Comparison of ENCODE assay signal across 1 cellular context in the genomic region with DNA sequence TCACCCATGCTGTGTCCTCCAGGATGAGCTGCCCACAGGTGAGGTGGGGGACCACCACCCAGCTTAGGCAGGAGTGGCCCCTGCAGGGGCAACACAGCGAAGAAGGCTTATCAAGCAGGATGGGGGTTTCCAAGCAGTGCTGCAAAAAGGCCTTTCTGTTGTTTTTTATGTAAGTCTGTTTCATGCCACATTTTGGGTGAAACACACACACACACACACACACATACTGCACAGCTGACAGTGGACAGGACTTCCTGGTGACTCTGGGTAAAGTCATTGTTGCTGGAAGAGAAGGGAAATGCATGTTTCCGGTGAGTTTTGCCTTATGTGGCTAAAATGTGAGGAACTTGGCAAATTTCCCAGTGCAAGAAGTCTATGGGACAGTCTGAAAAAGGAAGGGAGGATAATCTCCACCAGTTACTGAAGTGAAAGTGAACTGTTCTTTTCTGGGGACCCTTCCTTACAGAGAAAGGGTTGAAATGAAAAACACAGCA.
TF ChIP-seq lines count a peak whose summit lies in the region.

No MANE protein-coding gene starts in this region.

TF ChIP-seq in HepG2, 621 proteins besides CTCF, POLR2A, EP300 and RAD21 (continued from another document):
- TF ChIP-seq SOX13 (IDR thresholded peaks at IDR 0.05): no peak
- peak in 1 of 2 experiments; percentile 73; a peak in 2 of 4 replicates for TF ChIP-seq SOX13 (CRISPR knock-in tag; conservative IDR thresholded peaks at IDR 0.05 in 1 of 2, IDR thresholded peaks at IDR 0.05 in 1 of 2)
- TF ChIP-seq ELF1 (CRISPR knock-in tag; IDR thresholded peaks at IDR 0.05): peak; percentile 72
- TF ChIP-seq, protein P1, sequence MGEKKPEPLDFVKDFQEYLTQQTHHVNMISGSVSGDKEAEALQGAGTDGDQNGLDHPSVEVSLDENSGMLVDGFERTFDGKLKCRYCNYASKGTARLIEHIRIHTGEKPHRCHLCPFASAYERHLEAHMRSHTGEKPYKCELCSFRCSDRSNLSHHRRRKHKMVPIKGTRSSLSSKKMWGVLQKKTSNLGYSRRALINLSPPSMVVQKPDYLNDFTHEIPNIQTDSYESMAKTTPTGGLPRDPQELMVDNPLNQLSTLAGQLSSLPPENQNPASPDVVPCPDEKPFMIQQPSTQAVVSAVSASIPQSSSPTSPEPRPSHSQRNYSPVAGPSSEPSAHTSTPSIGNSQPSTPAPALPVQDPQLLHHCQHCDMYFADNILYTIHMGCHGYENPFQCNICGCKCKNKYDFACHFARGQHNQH (CRISPR knock-in tag; IDR thresholded peaks at IDR 0.05): no peak
- peak in 1 of 2 experiments; percentile 24; a peak in 1 of 4 replicates for TF ChIP-seq MAFK (conservative IDR thresholded peaks at IDR 0.05 in 1 of 2, IDR thresholded peaks at IDR 0.05 in 1 of 2; ENCODE audit: low read length in 2 of 2)
- no peak for TF ChIP-seq ZNF20 (CRISPR knock-in tag; IDR thresholded peaks at IDR 0.05)
- no peak for TF ChIP-seq ZKSCAN1 (IDR thresholded peaks at IDR 0.05; ENCODE audit: low read length)
- TF ChIP-seq ARHGAP35 (CRISPR knock-in tag; IDR thresholded peaks at IDR 0.05; ENCODE audit: borderline replicate concordance): no peak
- TF ChIP-seq SUZ12 (IDR thresholded peaks at IDR 0.05; ENCODE audit: low read depth, low read length): no peak
- no peak for TF ChIP-seq CREB1 (IDR thresholded peaks at IDR 0.05)
- TF ChIP-seq CREB1 (CRISPR knock-in tag; IDR thresholded peaks at IDR 0.05): 0 out of 2 replicates have a peak, but pooled peaks have one; percentile 49
- no peak for TF ChIP-seq ZNF546 (CRISPR knock-in tag; conservative IDR thresholded peaks at IDR 0.05)
- TF ChIP-seq ZNF382 (CRISPR knock-in tag; IDR thresholded peaks at IDR 0.05; ENCODE audit: borderline replicate concordance): no peak
- 0 out of 2 replicates have a peak, but pooled peaks have one; percentile 22 for TF ChIP-seq HMG20B (CRISPR knock-in tag; conservative IDR thresholded peaks at IDR 0.05)
- TF ChIP-seq, protein P2, sequence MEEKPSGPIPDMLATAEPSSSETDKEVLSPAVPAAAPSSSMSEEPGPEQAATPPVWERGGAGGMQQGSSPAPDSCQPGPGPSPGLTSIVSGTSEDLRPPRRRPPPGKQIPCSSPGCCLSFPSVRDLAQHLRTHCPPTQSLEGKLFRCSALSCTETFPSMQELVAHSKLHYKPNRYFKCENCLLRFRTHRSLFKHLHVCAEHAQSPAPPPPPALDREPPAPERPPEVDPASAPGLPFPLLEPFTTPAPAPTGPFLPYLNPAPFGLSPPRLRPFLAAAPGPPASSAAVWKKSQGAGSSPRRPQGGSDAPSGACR (CRISPR knock-in tag; IDR thresholded peaks at IDR 0.05): no peak
- peak; percentile 29; the same call in 1 of the 2 replicates for TF ChIP-seq LCORL (IDR thresholded peaks at IDR 0.05)
- peak; percentile 91 for TF ChIP-seq LCORL (CRISPR knock-in tag; IDR thresholded peaks at IDR 0.05)
- TF ChIP-seq ZNF292 (CRISPR knock-in tag; IDR thresholded peaks at IDR 0.05; ENCODE audit: borderline replicate concordance, low read depth): peak; percentile 60; the same call in 1 of the 2 replicates
- TF ChIP-seq, protein P3, sequence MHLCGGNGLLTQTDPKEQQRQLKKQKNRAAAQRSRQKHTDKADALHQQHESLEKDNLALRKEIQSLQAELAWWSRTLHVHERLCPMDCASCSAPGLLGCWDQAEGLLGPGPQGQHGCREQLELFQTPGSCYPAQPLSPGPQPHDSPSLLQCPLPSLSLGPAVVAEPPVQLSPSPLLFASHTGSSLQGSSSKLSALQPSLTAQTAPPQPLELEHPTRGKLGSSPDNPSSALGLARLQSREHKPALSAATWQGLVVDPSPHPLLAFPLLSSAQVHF (CRISPR knock-in tag; IDR thresholded peaks at IDR 0.05): no peak
- TF ChIP-seq TCF12 (IDR thresholded peaks at IDR 0.05): no peak
- TF ChIP-seq TCF12 (CRISPR knock-in tag; IDR thresholded peaks at IDR 0.05): no peak
- TF ChIP-seq XRCC5 (optimal IDR thresholded peaks at IDR 0.05; ENCODE audit: low read length): peak; percentile 37
- TF ChIP-seq ZNF24 (IDR thresholded peaks at IDR 0.05): no peak
- no peak for TF ChIP-seq REXO4 (CRISPR knock-in tag; IDR thresholded peaks at IDR 0.05; ENCODE audit: borderline replicate concordance)
- peak; percentile 90 for TF ChIP-seq SAP130 (CRISPR knock-in tag; IDR thresholded peaks at IDR 0.05; ENCODE audit: low read depth)
- TF ChIP-seq ZIK1 (CRISPR knock-in tag; IDR thresholded peaks at IDR 0.05; ENCODE audit: borderline replicate concordance, low read depth): no peak
- peak; percentile 25; the same call in 1 of the 2 replicates for TF ChIP-seq MIXL1 (CRISPR knock-in tag; IDR thresholded peaks at IDR 0.05)
- no peak for TF ChIP-seq ZNF33A (CRISPR knock-in tag; IDR thresholded peaks at IDR 0.05; ENCODE audit: borderline replicate concordance)
- TF ChIP-seq MXD4 (CRISPR knock-in tag; IDR thresholded peaks at IDR 0.05): no peak
- no peak for TF ChIP-seq EZH2 (conservative IDR thresholded peaks at IDR 0.05; ENCODE audit: low read depth, low read length)
- TF ChIP-seq HDAC2 (CRISPR knock-in tag; IDR thresholded peaks at IDR 0.05): peak; percentile 59; the same call in 1 of the 2 replicates
- TF ChIP-seq SRY (CRISPR knock-in tag; IDR thresholded peaks at IDR 0.05): no peak
- TF ChIP-seq, protein P4, sequence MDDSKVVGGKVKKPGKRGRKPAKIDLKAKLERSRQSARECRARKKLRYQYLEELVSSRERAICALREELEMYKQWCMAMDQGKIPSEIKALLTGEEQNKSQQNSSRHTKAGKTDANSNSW (CRISPR knock-in tag; IDR thresholded peaks at IDR 0.05; ENCODE audit: borderline replicate concordance): no peak
- no peak for TF ChIP-seq ZNF607 (CRISPR knock-in tag; IDR thresholded peaks at IDR 0.05; ENCODE audit: borderline replicate concordance)
- TF ChIP-seq, protein P5, sequence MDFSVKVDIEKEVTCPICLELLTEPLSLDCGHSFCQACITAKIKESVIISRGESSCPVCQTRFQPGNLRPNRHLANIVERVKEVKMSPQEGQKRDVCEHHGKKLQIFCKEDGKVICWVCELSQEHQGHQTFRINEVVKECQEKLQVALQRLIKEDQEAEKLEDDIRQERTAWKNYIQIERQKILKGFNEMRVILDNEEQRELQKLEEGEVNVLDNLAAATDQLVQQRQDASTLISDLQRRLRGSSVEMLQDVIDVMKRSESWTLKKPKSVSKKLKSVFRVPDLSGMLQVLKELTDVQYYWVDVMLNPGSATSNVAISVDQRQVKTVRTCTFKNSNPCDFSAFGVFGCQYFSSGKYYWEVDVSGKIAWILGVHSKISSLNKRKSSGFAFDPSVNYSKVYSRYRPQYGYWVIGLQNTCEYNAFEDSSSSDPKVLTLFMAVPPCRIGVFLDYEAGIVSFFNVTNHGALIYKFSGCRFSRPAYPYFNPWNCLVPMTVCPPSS (IDR thresholded peaks at IDR 0.05): no peak
- TF ChIP-seq TGIF2 (CRISPR knock-in tag; IDR thresholded peaks at IDR 0.05): peak; percentile 73; the same call in 1 of the 2 replicates
- no peak for TF ChIP-seq PHF21A (CRISPR knock-in tag; IDR thresholded peaks at IDR 0.05)
- TF ChIP-seq, protein P6, sequence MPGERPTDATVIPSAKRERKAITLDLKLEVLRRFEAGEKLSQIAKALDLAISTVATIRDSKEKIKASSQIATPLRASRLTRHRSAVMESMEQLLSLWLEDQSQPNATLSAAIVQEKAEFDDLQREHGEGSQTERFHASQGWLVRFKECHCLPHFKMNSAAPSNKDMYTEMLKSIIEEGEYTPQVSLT (CRISPR knock-in tag; IDR thresholded peaks at IDR 0.05; ENCODE audit: borderline replicate concordance, low read depth): no peak
- no peak for TF ChIP-seq JARID2 (CRISPR knock-in tag; IDR thresholded peaks at IDR 0.05; ENCODE audit: insufficient replicate concordance)
- no peak for TF ChIP-seq ONECUT2 (CRISPR knock-in tag; IDR thresholded peaks at IDR 0.05)
- no peak for TF ChIP-seq ZNF10 (CRISPR knock-in tag; IDR thresholded peaks at IDR 0.05; ENCODE audit: borderline replicate concordance, low read depth)
- TF ChIP-seq HOXA3 (CRISPR knock-in tag; IDR thresholded peaks at IDR 0.05): peak; percentile 15; the same call in 1 of the 2 replicates
- no peak for TF ChIP-seq GTF3A (CRISPR knock-in tag; conservative IDR thresholded peaks at IDR 0.05)
- TF ChIP-seq, protein P7, sequence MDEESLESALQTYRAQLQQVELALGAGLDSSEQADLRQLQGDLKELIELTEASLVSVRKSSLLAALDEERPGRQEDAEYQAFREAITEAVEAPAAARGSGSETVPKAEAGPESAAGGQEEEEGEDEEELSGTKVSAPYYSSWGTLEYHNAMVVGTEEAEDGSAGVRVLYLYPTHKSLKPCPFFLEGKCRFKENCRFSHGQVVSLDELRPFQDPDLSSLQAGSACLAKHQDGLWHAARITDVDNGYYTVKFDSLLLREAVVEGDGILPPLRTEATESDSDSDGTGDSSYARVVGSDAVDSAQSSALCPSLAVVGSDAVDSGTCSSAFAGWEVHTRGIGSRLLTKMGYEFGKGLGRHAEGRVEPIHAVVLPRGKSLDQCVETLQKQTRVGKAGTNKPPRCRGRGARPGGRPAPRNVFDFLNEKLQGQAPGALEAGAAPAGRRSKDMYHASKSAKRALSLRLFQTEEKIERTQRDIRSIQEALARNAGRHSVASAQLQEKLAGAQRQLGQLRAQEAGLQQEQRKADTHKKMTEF (CRISPR knock-in tag; IDR thresholded peaks at IDR 0.05): peak; percentile 41; the same call in 1 of the 2 replicates
- TF ChIP-seq FOXP1 (IDR thresholded peaks at IDR 0.05): no peak
- peak; percentile 47; the same call in 1 of the 2 replicates for TF ChIP-seq FOXP1 (CRISPR knock-in tag; IDR thresholded peaks at IDR 0.05)
